ENCODE assay signal across 14 cellular contexts in genomic region chr9:127837346-127837745, GRCh38. TPM values are rescaled to one million over a fixed set of nuclear protein-coding genes. Genes with fewer than 3 reads are reported as not detected.
DNase-seq lines count a peak whose midpoint lies in the region; ATAC-seq, FAIRE-seq and TF ChIP-seq lines count a peak whose summit lies in the region.
"Had no signal": no experiment of that assay in that cellular context is flagged by ENCODE, and none has a peak within 500 bp of the region (broad histone marks: within the 10 kb centered on the region; RNA-seq: fewer than 3 reads in every experiment).

No MANE protein-coding gene starts in this region.

- H3K9me3 ChIP-seq in kidney (ENCODE audit: control insufficient read depth in 1 of 2, low read length in 2 of 2): no peaks in the 10 kb centered on the region
- no peaks in the 10 kb centered on the region for H3K9me3 ChIP-seq in stomach

- no peak overlapping the region for H3K4me3 ChIP-seq in choroid plexus epithelial cell (ENCODE audit: low read depth, low read length)
- H3K4me3 ChIP-seq in kidney (ENCODE audit: low read length in 2 of 2): no peak overlapping the region
- no peak overlapping the region for H3K4me3 ChIP-seq in stomach

- H3K36me3 ChIP-seq in kidney (ENCODE audit: control insufficient read depth in 1 of 2, insufficient read depth in 2 of 2, low read length in 2 of 2) (peaks cover 0 to 3% of the 10 kb centered on the region in 2 donors), stomach (peaks cover 0 to 14% (median 7%) of the 10 kb centered on the region in 4 donors)

- POLR2A ChIA-PET in HEK293T (lab: Yijun Ruan, JAX): no interaction called here

- TF ChIP-seq EP300 in stomach (IDR thresholded peaks at IDR 0.05): no peak

- CTCF ChIA-PET in HEK293T (lab: Yijun Ruan, JAX): no interaction called here

- DNase-seq in NCI-H1105 treated with DMSO at 0.1 percent for 48 hours (lab: John Stamatoyannopoulos, UW) (peak; percentile 19), choroid plexus epithelial cell (ENCODE audit: low read depth) (peak; percentile 39), kidney (no peak), stomach (no peak), NCI-H446 (lab: John Stamatoyannopoulos, UW) (no peak), HEK293T (ENCODE audit: extremely low spot score) (no peak), NCI-H510A (lab: John Stamatoyannopoulos, UW) (no peak)
- DNase-seq: activated CD4-positive, alpha-beta T cell treated with anti-CD3 and anti-CD28 coated beads, Interleukin-2, amount 50 U/mL, for 1 hour; CD8-positive, alpha-beta T cell; NCI-H146; stimulated activated CD4-positive, alpha-beta T cell treated with anti-CD3 and anti-CD28 coated beads, Interleukin-12 subunit alpha, Interleukin-12 subunit beta, amount 100 ng/mL, for 4 hours; stimulated activated CD8-positive, alpha-beta memory T cell treated with anti-CD3 and anti-CD28 coated beads, Interleukin-4, amount 100 ng/mL, for 48 hours had no signal

- no peak for TF ChIP-seq POLR2A in stomach (IDR thresholded peaks at IDR 0.05)

- WGBS in stomach, 5 donors: 55 to 73% (median 69%) methylated on average over 4 of the region's 4 CpGs

- H3K27ac ChIP-seq in kidney (ENCODE audit: low read depth in 2 of 2, low read length in 2 of 2) (peak overlapping the region; percentile 81 to 83), stomach (peak overlapping the region; percentile 66 to 89 (median 82))

- no peak for ATAC-seq in GM21528 (IDR thresholded peaks at IDR 0.05; ENCODE audit: low FRiP score, unreplicated experiment)
- ATAC-seq: CD8-positive, alpha-beta T cell had no signal

- H3K4me1 ChIP-seq in kidney (ENCODE audit: control insufficient read depth in 1 of 2, insufficient read depth in 1 of 2, low read depth in 1 of 2, low read length in 2 of 2): peaks cover 14 to 56% of the 10 kb centered on the region in 2 donors
- peaks cover 21 to 74% (median 34%) of the 10 kb centered on the region in 4 donors for H3K4me1 ChIP-seq in stomach

- H3K27me3 ChIP-seq in stomach: no peaks in the 10 kb centered on the region

- TF ChIP-seq CTCF in choroid plexus epithelial cell (conservative IDR thresholded peaks at IDR 0.05; ENCODE audit: low read depth, low read length): no peak
- no peak for TF ChIP-seq CTCF in kidney (IDR thresholded peaks at IDR 0.05; ENCODE audit: borderline replicate concordance, extremely low read depth, insufficient read depth)
- no peak for TF ChIP-seq CTCF in stomach (IDR thresholded peaks at IDR 0.05)

- FAIRE-seq in kidney (lab: Jason Lieb, UNC): no peak

- peak overlapping the region in 1 of 2 donors; percentile 59 for H3K9ac ChIP-seq in kidney (ENCODE audit: low read length in 2 of 2)

- intact Hi-C loops in kidney (cut with DNase I) (no loop called here), stomach (cut with DNase I; ENCODE audit: low total_unique reads) (no loop called here)

TF ChIP-seq in HEK293T, 16 proteins besides CTCF, POLR2A, EP300 and RAD21:
- TF ChIP-seq FOXK2 (IDR thresholded peaks at IDR 0.05) (no peak), ARNT (IDR thresholded peaks at IDR 0.05) (no peak), L3MBTL2 (conservative IDR thresholded peaks at IDR 0.05) (no peak), FOXM1 (IDR thresholded peaks at IDR 0.05; ENCODE audit: borderline replicate concordance) (no peak), SUZ12 (IDR thresholded peaks at IDR 0.05) (no peak), CTBP1 (IDR thresholded peaks at IDR 0.05; ENCODE audit: borderline replicate concordance) (no peak), HDGF (IDR thresholded peaks at IDR 0.05; ENCODE audit: borderline replicate concordance) (no peak), FOXA1 (IDR thresholded peaks at IDR 0.05) (no peak), TARDBP (IDR thresholded peaks at IDR 0.05) (no peak)

RNA-seq across cellular contexts. Expression of gene ENG, which starts 17.1 kb away (rescaled TPM):
- total RNA-seq in kidney (135 TPM), stomach (10 to 100 TPM in 4 of 5 donors, 1 to 10 TPM in 1; 4.0 to 58.5 (median 44.3) TPM)
- polyA plus RNA-seq in kidney (ENCODE audit: insufficient read depth, low read depth, low replicate concordance) (158 TPM), stomach (10 to 100 TPM; 16.0 to 28.8 (median 21.5) TPM)

RNA-seq across cellular contexts. Expression of gene FPGS, which starts 34.7 kb away (rescaled TPM):
- total RNA-seq in kidney: 77.2 TPM
- polyA plus RNA-seq in kidney (ENCODE audit: insufficient read depth, low read depth, low replicate concordance): 44.0 TPM
- total RNA-seq in stomach: 100 to 1,000 TPM in 2 of 5 donors, 10 to 100 TPM in 3; 67.0 to 235 (median 97.1) TPM
- polyA plus RNA-seq in stomach: 10 to 100 TPM; 29.1 to 42.7 (median 30.2) TPM

RNA-seq across cellular contexts. Expression of gene AK1, which starts 40.1 kb away (rescaled TPM):
- 77.9 TPM for total RNA-seq in kidney
- polyA plus RNA-seq in kidney (ENCODE audit: insufficient read depth, low read depth, low replicate concordance): 185 TPM
- 10 to 100 TPM in 3 of 5 donors, 1 to 10 TPM in 1, not detected in 1; 7.2 to 88.3 (median 39.8) TPM for total RNA-seq in stomach
- polyA plus RNA-seq in stomach: 10 to 100 TPM; 64.4 to 92.1 (median 89.7) TPM

RNA-seq across cellular contexts. Expression of gene CDK9, which starts 51.5 kb away (rescaled TPM):
- 93.5 TPM for total RNA-seq in kidney
- 45.2 TPM for polyA plus RNA-seq in kidney (ENCODE audit: insufficient read depth, low read depth, low replicate concordance)
- total RNA-seq in stomach: 100 to 1,000 TPM in 1 of 5 donors, 10 to 100 TPM in 4; 42.8 to 114 (median 92.7) TPM
- polyA plus RNA-seq in stomach: 10 to 100 TPM; 25.3 to 34.7 (median 34.4) TPM

RNA-seq across cellular contexts. Expression of gene SH2D3C, which starts 58.9 kb away (rescaled TPM):
- total RNA-seq in kidney (27.7 TPM), stomach (10 to 100 TPM in 1 of 5 donors, 1 to 10 TPM in 2, not detected in 2; 1.8 to 38.1 (median 5.1) TPM)
- polyA plus RNA-seq in kidney (ENCODE audit: insufficient read depth, low read depth, low replicate concordance) (13.7 TPM), stomach (1 to 10 TPM; 3.5 to 4.7 (median 4.3) TPM)
- total RNA-seq: HT-29 had no signal

Comparison
In these comparisons a context has a peak if more than half of its experiments do, and no peak if none do; other contexts are left out.
1. DNase-seq: peak in NCI-H1105 treated with DMSO at 0.1 percent for 48 hours (single experiment) and choroid plexus epithelial cell (single experiment); none in kidney (single experiment), stomach (single experiment), NCI-H446 (0 of 2), HEK293T (single experiment) and NCI-H510A (single experiment).